ENCODE assay signal across 26 cellular contexts in the genomic region with DNA sequence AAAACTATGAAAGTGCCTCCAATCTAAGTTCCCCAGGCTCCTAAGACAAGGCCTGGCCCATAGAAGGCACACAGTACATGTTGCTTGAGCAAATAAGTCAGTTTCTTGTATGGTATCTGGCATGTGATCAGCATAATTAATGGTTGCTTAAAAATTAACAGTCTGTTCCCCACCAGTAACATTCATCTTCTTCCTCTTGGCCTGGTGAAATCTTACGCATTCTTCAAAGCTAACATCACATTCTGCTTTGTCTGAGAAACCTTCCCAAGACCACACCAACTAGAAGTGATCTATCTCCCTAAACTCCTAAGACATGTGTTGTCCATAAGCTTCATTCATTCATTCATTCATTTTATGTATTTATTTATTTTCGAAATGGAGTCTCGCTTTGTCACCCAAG. TPM values are rescaled to one million over a fixed set of nuclear protein-coding genes. Genes with fewer than 3 reads are reported as not detected.
"Had no signal": no experiment of that assay in that cellular context is flagged by ENCODE, and none has a peak within 500 bp of the region (broad histone marks: within the 10 kb centered on the region; RNA-seq: fewer than 3 reads in every experiment).

No MANE protein-coding gene starts in this region.

- ATAC-seq: activated CD8-positive, alpha-beta T cell treated with anti-CD3 and anti-CD28 coated beads, Interleukin-2, amount 10 ng/mL, durations not matched to agents 7 days and 5 days; esophagus mucosa; foreskin keratinocyte; left colon; naive thymus-derived CD8-positive, alpha-beta T cell; psoas muscle; stimulated activated naive B cell treated with anti-CD40 and anti-IgM and Interleukin-4, amounts not matched to agents 10 μg/mL and 1 μg/mL and 100 μg/mL, for 72 hours had no signal

- DNase-seq: activated B cell treated with CpG ODN at 0.5 μM for 24 hours; activated CD8-positive, alpha-beta T cell treated with anti-CD3 and anti-CD28 coated beads, Interleukin-2, amount 10 ng/mL, durations not matched to agents 7 days and 5 days; activated effector memory CD4-positive, alpha-beta T cell treated with anti-CD3 and anti-CD28 coated beads, Interleukin-2, amount 50 U/mL, for 16 hours; activated naive CD4-positive, alpha-beta T cell treated with anti-CD3 and anti-CD28 coated beads for 36 hours; amygdala; central memory CD4-positive, alpha-beta T cell; foreskin keratinocyte; left colon; naive thymus-derived CD8-positive, alpha-beta T cell; occipital lobe; psoas muscle; stimulated activated CD4-positive, alpha-beta T cell treated with anti-CD3 and anti-CD28 coated beads, Interleukin-1b, Interleukin-23, amount 100 ng/mL, for 48 hours; stimulated activated CD4-positive, alpha-beta T cell treated with anti-CD3 and anti-CD28 coated beads, Interleukin-4, amount 100 ng/mL, for 4 hours; stimulated activated CD8-positive, alpha-beta memory T cell treated with anti-CD3 and anti-CD28 coated beads, Interleukin-4, amount 100 ng/mL, for 48 hours; stimulated activated naive B cell treated with anti-CD40 and anti-IgM and Interleukin-4, amounts not matched to agents 10 μg/mL and 1 μg/mL and 100 μg/mL, for 72 hours; stomach; T-helper 2 cell; thyroid gland had no signal

- H3K27me3 ChIP-seq: breast epithelium, foreskin keratinocyte, neural progenitor cell, right atrium auricular region, stomach, thyroid gland had no signal

- H3K27ac ChIP-seq: breast epithelium, foreskin keratinocyte, neural progenitor cell, parathyroid adenoma, psoas muscle, right atrium auricular region, stomach, thyroid gland had no signal

- H3K9me3 Mint-ChIP-seq: activated B cell treated with CpG ODN at 0.5 μM for 24 hours; activated naive CD4-positive, alpha-beta T cell treated with anti-CD3 and anti-CD28 coated beads for 36 hours; naive thymus-derived CD8-positive, alpha-beta T cell; stimulated activated naive B cell treated with anti-CD40 and anti-IgM and Interleukin-4, amounts not matched to agents 10 μg/mL and 1 μg/mL and 100 μg/mL, for 72 hours had no signal

- H3K4me3 Mint-ChIP-seq: activated B cell treated with CpG ODN at 0.5 μM for 24 hours; activated CD8-positive, alpha-beta T cell treated with anti-CD3 and anti-CD28 coated beads, Interleukin-2, amount 10 ng/mL, durations not matched to agents 7 days and 5 days; activated naive CD4-positive, alpha-beta T cell treated with anti-CD3 and anti-CD28 coated beads for 36 hours; activated T-helper 1 cell treated with anti-CD3 and anti-CD28 coated beads, Interleukin-12 subunit alpha, Interleukin-12 subunit beta, Interleukin-2, Interleukin-4 antibody, amounts not matched to agents 30 ng/mL and 10 ng/mL and 1 ng/mL, durations not matched to agents 14 hours and 24 hours and 36 hours; neural progenitor cell; stimulated activated naive B cell treated with anti-CD40 and anti-IgM and Interleukin-4, amounts not matched to agents 10 μg/mL and 1 μg/mL and 100 μg/mL, for 72 hours had no signal

- H3K4me1 ChIP-seq: breast epithelium, foreskin keratinocyte, parathyroid adenoma, psoas muscle had no signal

- H3K9ac ChIP-seq: neural progenitor cell, parathyroid adenoma had no signal

- H3K36me3 ChIP-seq: breast epithelium, neural progenitor cell, right atrium auricular region, stomach, thyroid gland had no signal

- H3K36me3 Mint-ChIP-seq: naive thymus-derived CD8-positive, alpha-beta T cell; stimulated activated naive B cell treated with anti-CD40 and anti-IgM and Interleukin-4, amounts not matched to agents 10 μg/mL and 1 μg/mL and 100 μg/mL, for 72 hours had no signal

- H3K27ac Mint-ChIP-seq: activated B cell treated with CpG ODN at 0.5 μM for 24 hours; activated CD8-positive, alpha-beta T cell treated with anti-CD3 and anti-CD28 coated beads, Interleukin-2, amount 10 ng/mL, durations not matched to agents 7 days and 5 days; activated naive CD4-positive, alpha-beta T cell treated with anti-CD3 and anti-CD28 coated beads for 36 hours; activated T-helper 1 cell treated with anti-CD3 and anti-CD28 coated beads, Interleukin-12 subunit alpha, Interleukin-12 subunit beta, Interleukin-2, Interleukin-4 antibody, amounts not matched to agents 30 ng/mL and 10 ng/mL and 1 ng/mL, durations not matched to agents 14 hours and 24 hours and 36 hours; neural progenitor cell; stimulated activated naive B cell treated with anti-CD40 and anti-IgM and Interleukin-4, amounts not matched to agents 10 μg/mL and 1 μg/mL and 100 μg/mL, for 72 hours had no signal

- H3K9me3 ChIP-seq: breast epithelium, psoas muscle, right atrium auricular region, stomach, thyroid gland had no signal

- H3K27me3 Mint-ChIP-seq: activated B cell treated with CpG ODN at 0.5 μM for 24 hours; naive thymus-derived CD8-positive, alpha-beta T cell had no signal

- H3K4me2 ChIP-seq: neural progenitor cell, smooth muscle cell had no signal

- H3K4me3 ChIP-seq: breast epithelium, neural progenitor cell, psoas muscle, right atrium auricular region, smooth muscle cell, stomach, thyroid gland had no signal

RNA-seq across cellular contexts. Expression of gene LIPC, which starts 48.1 kb away (rescaled TPM):
- polyA plus RNA-seq: endothelial cell of umbilical vein, foreskin keratinocyte, smooth muscle cell had no signal
